In the genomic region with DNA sequence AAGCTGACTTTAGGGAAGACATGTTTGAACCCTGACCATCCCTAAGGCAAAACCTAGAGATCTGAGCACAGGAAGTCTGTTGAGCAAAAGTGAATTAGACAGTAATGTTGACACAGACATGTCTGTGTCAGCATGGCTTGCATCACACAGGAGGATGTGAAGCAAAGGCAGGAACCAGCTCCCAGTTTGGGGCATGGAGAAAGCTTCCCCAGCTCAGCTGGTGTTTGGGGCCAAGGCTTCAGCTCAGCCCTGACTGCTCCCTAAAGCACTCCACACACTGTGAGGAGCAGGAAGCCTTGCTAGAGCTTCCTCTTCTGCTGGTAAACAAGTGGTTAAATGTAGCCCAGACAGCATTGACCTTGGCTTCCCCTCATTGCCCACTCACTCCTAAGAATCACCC, we compare ENCODE assay signal across 23 cellular contexts.
DNase-seq lines count a peak whose midpoint lies in the region; ATAC-seq, FAIRE-seq and TF ChIP-seq lines count a peak whose summit lies in the region.
"Had no signal": no experiment of that assay in that cellular context is flagged by ENCODE, and none has a peak within 500 bp of the region (broad histone marks: within the 10 kb centered on the region; RNA-seq: fewer than 3 reads in every experiment).

No MANE protein-coding gene starts in this region.

- H3K27ac ChIP-seq in A549 (peak overlapping the region; percentile 66 to 70; a peak in 4 of 6 replicates), H1 (ENCODE audit: low read depth, low read length) (no peak overlapping the region)
- H3K27ac ChIP-seq: esophagus muscularis mucosa, KMS-11, testis had no signal

- H3K4me2 ChIP-seq in A549 = peak overlapping the region; percentile 54; the same call in 2 of the 3 replicates
- H3K4me2 ChIP-seq in H1 (ENCODE audit: insufficient read depth in 1 of 2, low read depth in 2 of 2, low read length in 2 of 2) = no peak overlapping the region
- H3K4me2 ChIP-seq: KMS-11, smooth muscle cell had no signal

- H2AFZ ChIP-seq in H1 (ENCODE audit: low read length) = 0 out of 2 replicates have a peak overlapping the region, but pooled peaks have one; percentile 40

- no peak overlapping the region for H3K27ac Mint-ChIP-seq in T-helper 2 cell treated with Interferon-gamma antibody and Interleukin-4, amounts not matched to agents 5 μg/mL and 100 μg/mL, for 36 hours
- no peak overlapping the region for H3K27ac Mint-ChIP-seq in endothelial cell (ENCODE audit: unreplicated experiment)
- H3K27ac Mint-ChIP-seq: activated CD4-positive, alpha-beta T cell treated with anti-CD3 and anti-CD28 coated beads for 36 hours; activated naive CD4-positive, alpha-beta T cell treated with anti-CD3 and anti-CD28 coated beads, Interleukin-2, amount 50 U/mL, for 24 hours; progenitor cell of endocrine pancreas had no signal

- H4K20me1 ChIP-seq in H1 (replicated peaks in 1 of 2; ENCODE audit: control insufficient read depth in 1 of 2, insufficient read depth in 2 of 2, low read length in 2 of 2) = no peaks in the 10 kb centered on the region

- peak in 1 of 2 experiments; percentile 36; a peak in 2 of 6 replicates for ATAC-seq in A549
- ATAC-seq: activated CD4-positive, alpha-beta T cell treated with anti-CD3 and anti-CD28 coated beads for 36 hours; naive thymus-derived CD8-positive, alpha-beta T cell had no signal

- H2BK120ac ChIP-seq in H1 (replicated peaks; ENCODE audit: low read depth, low read length) = no peak overlapping the region

- no peaks in the 10 kb centered on the region for H3K36me3 ChIP-seq in H1 (ENCODE audit: control insufficient read depth in 2 of 4, insufficient read depth in 4 of 4, low read length in 3 of 4)
- H3K36me3 ChIP-seq: esophagus muscularis mucosa, HAP-1 had no signal

- no peak overlapping the region for H2BK5ac ChIP-seq in H1 (ENCODE audit: low read depth, low read length)

- TF ChIP-seq POLR2A in A549 (IDR thresholded peaks at IDR 0.05; ENCODE audit: low read length) = no peak
- no peak for TF ChIP-seq POLR2A in H1 (IDR thresholded peaks at IDR 0.05; ENCODE audit: control extremely low read depth in 1 of 2, low read depth in 2 of 2, low read length in 2 of 2)

- no peak overlapping the region for H3K56ac ChIP-seq in H1 (replicated peaks; ENCODE audit: insufficient read length, low read depth, low read length)

- no peaks in the 10 kb centered on the region for H3K79me2 ChIP-seq in H1 (ENCODE audit: control insufficient read depth in 1 of 2, insufficient read depth in 2 of 2, low read length in 2 of 2)

- H3K14ac ChIP-seq in H1 (ENCODE audit: insufficient read length) = no peak overlapping the region

- no peaks in the 10 kb centered on the region for H3K23me2 ChIP-seq in H1 (ENCODE audit: low read depth, low read length)

- H3K9me3 ChIP-seq in A549 = no peaks in the 10 kb centered on the region
- H3K9me3 ChIP-seq in H1 (ENCODE audit: insufficient read depth in 2 of 2, low read depth in 1 of 2, low read length in 1 of 2) = no peaks in the 10 kb centered on the region
- H3K9me3 ChIP-seq: esophagus muscularis mucosa, HAP-1, testis had no signal

- TF ChIP-seq CTCF in A549 (IDR thresholded peaks at IDR 0.05) (no peak), H1 (IDR thresholded peaks at IDR 0.05; ENCODE audit: control extremely low read depth in 1 of 3, insufficient read depth in 1 of 3, low read depth in 1 of 3, low read length in 3 of 3) (no peak), endothelial cell (IDR thresholded peaks at IDR 0.05; ENCODE audit: unreplicated experiment) (no peak)

- H3K4me3 ChIP-seq in A549 (no peak overlapping the region), H1 (ENCODE audit: extremely low read depth in 1 of 4, insufficient read depth in 2 of 4, low read depth in 3 of 4, low read length in 4 of 4) (no peak overlapping the region)
- H3K4me3 ChIP-seq: esophagus muscularis mucosa, HAP-1, smooth muscle cell, testis had no signal

- POLR2A ChIA-PET in A549 (lab: Yijun Ruan, JAX) (no interaction called here), H1 (lab: Charles Lee; ENCODE audit: partially characterized antibody) (interaction anchor here (1.1 kb wide), 1 partner anchor 10 kb away, joined by 4 read pairs; no protein-coding TSS in a partner anchor)

- H4K5ac ChIP-seq in H1 (ENCODE audit: insufficient read length, low read depth, low read length) = no peak overlapping the region

- H3K18ac ChIP-seq in H1 (ENCODE audit: extremely low read depth, low read length) = no peak overlapping the region

- peaks cover 26% of the 10 kb centered on the region for H3K4me1 ChIP-seq in A549
- peaks cover 0 to 2% (median 0%) of the 10 kb centered on the region in 4 experiments; a peak in 1 of 7 replicates for H3K4me1 ChIP-seq in H1 (replicated peaks in 1 of 4; ENCODE audit: control insufficient read depth in 3 of 4, insufficient read depth in 4 of 4, low read length in 3 of 4)
- H3K4me1 ChIP-seq: esophagus muscularis mucosa, HAP-1 had no signal

- H3K4me3 Mint-ChIP-seq in T-helper 2 cell treated with Interferon-gamma antibody and Interleukin-4, amounts not matched to agents 5 μg/mL and 100 μg/mL, for 36 hours = no peak overlapping the region
- H3K4me3 Mint-ChIP-seq in endothelial cell (ENCODE audit: unreplicated experiment) = no peak overlapping the region
- H3K4me3 Mint-ChIP-seq: activated CD4-positive, alpha-beta T cell treated with anti-CD3 and anti-CD28 coated beads for 36 hours; activated naive CD4-positive, alpha-beta T cell treated with anti-CD3 and anti-CD28 coated beads, Interleukin-2, amount 50 U/mL, for 24 hours; naive thymus-derived CD8-positive, alpha-beta T cell had no signal

- H2BK12ac ChIP-seq in H1 (ENCODE audit: low read depth, low read length) = no peak overlapping the region

- no peak overlapping the region for H3K4ac ChIP-seq in H1 (replicated peaks; ENCODE audit: insufficient read length, low read depth, low read length)

- CTCF ChIA-PET in A549 (lab: Yijun Ruan, JAX) = interaction anchor here (1.3 kb wide), 1 partner anchor 108 kb away, joined by 3 read pairs; no protein-coding TSS in a partner anchor
- CTCF ChIA-PET in H1 (lab: Charles Lee; ENCODE audit: partially characterized antibody) = interaction anchor here (2.1 kb wide), 1 partner anchor 11 kb away, joined by 6 read pairs; no protein-coding TSS in a partner anchor

- TF ChIP-seq EP300 in A549 (IDR thresholded peaks at IDR 0.05) (no peak), H1 (IDR thresholded peaks at IDR 0.05; ENCODE audit: borderline replicate concordance in 1 of 2, low read depth in 2 of 2, low read length in 2 of 2) (no peak)

- H3K9me3 Mint-ChIP-seq in T-helper 2 cell treated with Interferon-gamma antibody and Interleukin-4, amounts not matched to agents 5 μg/mL and 100 μg/mL, for 36 hours = no peaks in the 10 kb centered on the region
- no peaks in the 10 kb centered on the region for H3K9me3 Mint-ChIP-seq in endothelial cell (ENCODE audit: unreplicated experiment)
- H3K9me3 Mint-ChIP-seq: activated naive CD4-positive, alpha-beta T cell treated with anti-CD3 and anti-CD28 coated beads, Interleukin-2, amount 50 U/mL, for 24 hours; naive thymus-derived CD8-positive, alpha-beta T cell had no signal

- no peak overlapping the region for H3K23ac ChIP-seq in H1 (ENCODE audit: insufficient read length)

- peak in 1 of 2 experiments; percentile 29 for DNase-seq in A549 (ENCODE audit: low read depth in 1 of 2, low spot score in 1 of 2)
- peak; percentile 77 for DNase-seq in EH (ENCODE audit: low read depth)
- peak; percentile 66 for DNase-seq in MV-4-11 (lab: John Stamatoyannopoulos, UW)
- DNase-seq in H1 (ENCODE audit: low read depth in 1 of 2, low spot score in 2 of 2) = no peak
- DNase-seq in T-helper 2 cell treated with Interferon-gamma antibody and Interleukin-4, amounts not matched to agents 5 μg/mL and 100 μg/mL, for 36 hours (ENCODE audit: low spot score) = no peak
- DNase-seq in endothelial cell (ENCODE audit: low spot score) = no peak
- DNase-seq in DMS153 (lab: John Stamatoyannopoulos, UW) = no peak
- no peak for DNase-seq in middle frontal gyrus (ENCODE audit: extremely low spot score, low spot score)
- DNase-seq: activated CD4-positive, alpha-beta T cell treated with anti-CD3 and anti-CD28 coated beads for 36 hours; glutamatergic neuron; naive thymus-derived CD8-positive, alpha-beta T cell; NCI-H146; NCI-H345; Right ventricle myocardium superior; stimulated activated CD4-positive, alpha-beta T cell treated with anti-CD3 and anti-CD28 coated beads, Interleukin-4, amount 100 ng/mL, for 4 hours; stimulated activated CD8-positive, alpha-beta memory T cell treated with anti-CD3 and anti-CD28 coated beads, Interleukin-4, amount 100 ng/mL, for 48 hours; testis had no signal

- H3K9ac ChIP-seq in H1 (replicated peaks in 1 of 4; ENCODE audit: extremely low read depth in 1 of 4, low read depth in 3 of 4, low read length in 3 of 4) = no peak overlapping the region
- H3K9ac ChIP-seq: KMS-11 had no signal

- no peaks in the 10 kb centered on the region for H3K79me1 ChIP-seq in H1 (ENCODE audit: low read depth, low read length)

- no peak overlapping the region for H4K91ac ChIP-seq in H1 (replicated peaks; ENCODE audit: insufficient read length, low read length)

- TF ChIP-seq RAD21 in A549 (conservative IDR thresholded peaks at IDR 0.05 in 1 of 2, IDR thresholded peaks at IDR 0.05 in 1 of 2) (no peak), H1 (IDR thresholded peaks at IDR 0.05 in 1 of 2, conservative IDR thresholded peaks at IDR 0.05 in 1 of 2; ENCODE audit: low read depth in 2 of 2, low read length in 2 of 2) (no peak)

- H4K8ac ChIP-seq in H1 (ENCODE audit: extremely low read depth, insufficient read depth, low read length) = no peak overlapping the region

- H3K36me3 Mint-ChIP-seq in T-helper 2 cell treated with Interferon-gamma antibody and Interleukin-4, amounts not matched to agents 5 μg/mL and 100 μg/mL, for 36 hours (ENCODE audit: low read depth) = no peaks in the 10 kb centered on the region
- no peaks in the 10 kb centered on the region for H3K36me3 Mint-ChIP-seq in endothelial cell (ENCODE audit: low read depth, unreplicated experiment)
- H3K36me3 Mint-ChIP-seq: activated naive CD4-positive, alpha-beta T cell treated with anti-CD3 and anti-CD28 coated beads, Interleukin-2, amount 50 U/mL, for 24 hours; naive thymus-derived CD8-positive, alpha-beta T cell had no signal

- FAIRE-seq in A549 (lab: Jason Lieb, UNC) = no peak
- FAIRE-seq in H1 (lab: Jason Lieb, UNC) = no peak

- H2AK5ac ChIP-seq in H1 (ENCODE audit: low read depth, low read length) = no peak overlapping the region

- H3K4me1 Mint-ChIP-seq in T-helper 2 cell treated with Interferon-gamma antibody and Interleukin-4, amounts not matched to agents 5 μg/mL and 100 μg/mL, for 36 hours (ENCODE audit: low read depth) = peaks cover 37% of the 10 kb centered on the region
- peaks cover 3% of the 10 kb centered on the region for H3K4me1 Mint-ChIP-seq in endothelial cell (ENCODE audit: unreplicated experiment)

- peaks cover 7% of the 10 kb centered on the region for H3K27me3 Mint-ChIP-seq in T-helper 2 cell treated with Interferon-gamma antibody and Interleukin-4, amounts not matched to agents 5 μg/mL and 100 μg/mL, for 36 hours (ENCODE audit: low read depth)
- no peaks in the 10 kb centered on the region for H3K27me3 Mint-ChIP-seq in endothelial cell (ENCODE audit: unreplicated experiment)
- H3K27me3 Mint-ChIP-seq: activated naive CD4-positive, alpha-beta T cell treated with anti-CD3 and anti-CD28 coated beads, Interleukin-2, amount 50 U/mL, for 24 hours had no signal

- H2BK20ac ChIP-seq in H1 (ENCODE audit: low read length) = no peak overlapping the region

- no peaks in the 10 kb centered on the region for H3K27me3 ChIP-seq in H1 (replicated peaks in 1 of 4; ENCODE audit: control insufficient read depth in 3 of 4, extremely low read depth in 1 of 4, insufficient read depth in 3 of 4, low read length in 3 of 4)
- H3K27me3 ChIP-seq: testis had no signal

- no peak overlapping the region for H2BK15ac ChIP-seq in H1 (ENCODE audit: low read length)

Comparison
In these comparisons a context has a peak if more than half of its experiments do, and no peak if none do; other contexts are left out.
1. DNase-seq: peak in EH (single experiment) and MV-4-11 (single experiment); none in H1 (0 of 2), T-helper 2 cell treated with Interferon-gamma antibody and Interleukin-4, amounts not matched to agents 5 μg/mL and 100 μg/mL, for 36 hours (single experiment), endothelial cell (single experiment), DMS153 (single experiment) and middle frontal gyrus (single experiment).